In genomic region chr11:121929581-121929980, GRCh38 we compare ENCODE assay signal across 10 cellular contexts.
DNase-seq lines count a peak whose midpoint lies in the region; ATAC-seq and TF ChIP-seq lines count a peak whose summit lies in the region.
"Had no signal": no experiment of that assay in that cellular context is flagged by ENCODE, and none has a peak within 500 bp of the region (broad histone marks: within the 10 kb centered on the region; RNA-seq: fewer than 3 reads in every experiment).

No MANE protein-coding gene starts in this region.

- H3K4me1 ChIP-seq in SK-N-SH (ENCODE audit: control insufficient read depth in 1 of 2, insufficient read depth in 2 of 2, low read depth in 1 of 2, low read length in 1 of 2) (peaks cover 20% of the 10 kb centered on the region in 2 experiments), right cardiac atrium (ENCODE audit: control insufficient read depth, insufficient read depth, low read length) (peaks cover 4% of the 10 kb centered on the region)

- H3K4me3 Mint-ChIP-seq in osteocyte (ENCODE audit: unreplicated experiment): no peak overlapping the region

- no peaks in the 10 kb centered on the region for H3K27me3 Mint-ChIP-seq in osteocyte (ENCODE audit: unreplicated experiment)

- WGBS in SK-N-SH (ENCODE audit: low lambda C conversion rate): 3% methylated on average over 11 of the region's 11 CpGs
- WGBS in right cardiac atrium: 2% methylated on average over 11 of the region's 11 CpGs

- intact Hi-C loops in right cardiac atrium (cut with DNase I): no loop called here

- H3K79me2 ChIP-seq in SK-N-SH (ENCODE audit: insufficient read depth): no peaks in the 10 kb centered on the region

- TF ChIP-seq RAD21 in SK-N-SH (IDR thresholded peaks at IDR 0.05; ENCODE audit: low read length): no peak

- peak overlapping the region; percentile 77; the same call in 1 of the 2 replicates for H2AFZ ChIP-seq in SK-N-SH (ENCODE audit: low read depth)

- POLR2A ChIA-PET in SK-N-SH (lab: Yijun Ruan, JAX): interaction anchor here (0.5 kb wide), 1 partner anchor 292 kb away, joined by 3 read pairs; no protein-coding TSS in a partner anchor

- peaks cover 7% of the 10 kb centered on the region for H3K4me1 Mint-ChIP-seq in osteocyte (ENCODE audit: unreplicated experiment)

- H3K4me3 ChIP-seq in SK-N-SH (ENCODE audit: low read depth in 2 of 2, low read length in 1 of 2): peak overlapping the region; percentile 29 to 35; a peak in 3 of 4 replicates
- H3K4me3 ChIP-seq in right cardiac atrium (ENCODE audit: low read length): peak overlapping the region; percentile 57
- peak overlapping the region; percentile 37 for H3K4me3 ChIP-seq in retinal pigment epithelial cell (ENCODE audit: low read length)

- H3K9me2 ChIP-seq in SK-N-SH: no peaks in the 10 kb centered on the region

- no peak overlapping the region for H3K27ac Mint-ChIP-seq in osteocyte (ENCODE audit: unreplicated experiment)

- H3F3A ChIP-seq in SK-N-SH (replicated peaks; ENCODE audit: insufficient read depth): no peaks in the 10 kb centered on the region

- CTCF ChIA-PET in SK-N-SH (lab: Yijun Ruan, JAX): interaction anchor here (1.1 to 1.6 kb wide), 2 partner anchors 172 to 274 kb away, joined by 3 to 7 read pairs; no protein-coding TSS in a partner anchor

- H3K36me3 Mint-ChIP-seq in osteocyte (ENCODE audit: unreplicated experiment): no peaks in the 10 kb centered on the region

- H3K27me3 ChIP-seq in SK-N-SH (ENCODE audit: insufficient read depth): no peaks in the 10 kb centered on the region
- no peaks in the 10 kb centered on the region for H3K27me3 ChIP-seq in right cardiac atrium (ENCODE audit: control insufficient read depth, insufficient read depth)

- peak overlapping the region; percentile 30; the same call in 1 of the 2 replicates for H3K9ac ChIP-seq in SK-N-SH

- H4K20me1 ChIP-seq in SK-N-SH (ENCODE audit: insufficient read depth): no peaks in the 10 kb centered on the region

- peak overlapping the region; percentile 67 for H3K4me2 ChIP-seq in SK-N-SH

- no peaks in the 10 kb centered on the region for H3K36me3 ChIP-seq in SK-N-SH (replicated peaks in 1 of 2; ENCODE audit: control insufficient read depth in 1 of 2, insufficient read depth in 2 of 2, low read length in 1 of 2)
- H3K36me3 ChIP-seq: upper lobe of left lung had no signal

- TF ChIP-seq CTCF in SK-N-SH (IDR thresholded peaks at IDR 0.05): no peak
- no peak for TF ChIP-seq CTCF in retinal pigment epithelial cell (conservative IDR thresholded peaks at IDR 0.05; ENCODE audit: low read depth, low read length)
- no peak for TF ChIP-seq CTCF in osteocyte (IDR thresholded peaks at IDR 0.05)

- H3K27ac ChIP-seq in SK-N-SH (ENCODE audit: low read depth in 2 of 2, low read length in 1 of 2) (peak overlapping the region; percentile 66 to 89), right cardiac atrium (ENCODE audit: low read length) (no peak overlapping the region)
- H3K27ac ChIP-seq: epithelial cell of prostate, upper lobe of left lung had no signal

- ATAC-seq in GM21515 (IDR thresholded peaks at IDR 0.05; ENCODE audit: unreplicated experiment) (peak; percentile 33), right cardiac atrium (peak; percentile 60 to 68), HG02798 (IDR thresholded peaks at IDR 0.05; ENCODE audit: poor library complexity, unreplicated experiment) (no peak), esophagus mucosa (no peak)

- H3K9me3 Mint-ChIP-seq in osteocyte (ENCODE audit: unreplicated experiment): no peaks in the 10 kb centered on the region

- H3K9me3 ChIP-seq in SK-N-SH (no peaks in the 10 kb centered on the region), right cardiac atrium (ENCODE audit: control insufficient read depth, low read length) (no peaks in the 10 kb centered on the region)
- H3K9me3 ChIP-seq: upper lobe of left lung had no signal

- DNase-seq in SK-N-SH (peak; percentile 55), right cardiac atrium (peak; percentile 31 to 79 (median 75)), retinal pigment epithelial cell (ENCODE audit: low read depth) (peak; percentile 95), osteocyte (ENCODE audit: extremely low spot score, unreplicated experiment) (no peak), SIG-M5 (lab: John Stamatoyannopoulos, UW) (no peak)
- DNase-seq: upper lobe of left lung had no signal

- peak; percentile 77 to 88 for TF ChIP-seq EP300 in SK-N-SH (IDR thresholded peaks at IDR 0.05; ENCODE audit: borderline replicate concordance in 1 of 2, low read depth in 1 of 2, low read length in 1 of 2)

TF ChIP-seq in SK-N-SH, 30 proteins besides CTCF, POLR2A, EP300 and RAD21 (continues in another document):
- TF ChIP-seq MAX (IDR thresholded peaks at IDR 0.05; ENCODE audit: low read depth) (0 out of 2 replicates have a peak, but pooled peaks have one; percentile 17), REST (IDR thresholded peaks at IDR 0.05; ENCODE audit: low read depth, low read length) (no peak; the same call in 1 of the 2 replicates), TCF12 (IDR thresholded peaks at IDR 0.05) (peak; percentile 89), ZBTB33 (IDR thresholded peaks at IDR 0.05; ENCODE audit: borderline replicate concordance, low read depth) (no peak), RXRA (IDR thresholded peaks at IDR 0.05; ENCODE audit: borderline replicate concordance, low read depth) (no peak), ELF1 (IDR thresholded peaks at IDR 0.05) (no peak), NRF1 (IDR thresholded peaks at IDR 0.05; ENCODE audit: low read depth, low read length) (no peak), USF1 (IDR thresholded peaks at IDR 0.05; ENCODE audit: borderline replicate concordance, low read depth) (no peak), MXI1 (IDR thresholded peaks at IDR 0.05; ENCODE audit: low read depth, low read length) (no peak), RCOR1 (IDR thresholded peaks at IDR 0.05; ENCODE audit: low read length) (peak; percentile 48; the same call in 1 of the 2 replicates), JUND (IDR thresholded peaks at IDR 0.05) (peak; percentile 69; the same call in 1 of the 2 replicates), RFX5 (IDR thresholded peaks at IDR 0.05; ENCODE audit: low read length) (no peak), IRF3 (IDR thresholded peaks at IDR 0.05; ENCODE audit: low read depth, low read length) (no peak), TAF1 (IDR thresholded peaks at IDR 0.05; ENCODE audit: borderline replicate concordance, low read depth, low read length) (no peak), GABPA (IDR thresholded peaks at IDR 0.05; ENCODE audit: low read depth) (no peak)

Comparison
In these comparisons a context has a peak if more than half of its experiments do, and no peak if none do; other contexts are left out.
1. ATAC-seq: peak in GM21515 (single experiment) and right cardiac atrium (2 of 2); none in HG02798 (single experiment) and esophagus mucosa (single experiment).
2. DNase-seq: peak in SK-N-SH (single experiment), right cardiac atrium (3 of 3) and retinal pigment epithelial cell (single experiment); none in osteocyte (single experiment) and SIG-M5 (single experiment).
3. Peak in every context shown above with its lines, with median percentiles within 50 percentile points of each other: H3K4me3 ChIP-seq.